ENCODE assay signal across 12 cellular contexts in the genomic region with DNA sequence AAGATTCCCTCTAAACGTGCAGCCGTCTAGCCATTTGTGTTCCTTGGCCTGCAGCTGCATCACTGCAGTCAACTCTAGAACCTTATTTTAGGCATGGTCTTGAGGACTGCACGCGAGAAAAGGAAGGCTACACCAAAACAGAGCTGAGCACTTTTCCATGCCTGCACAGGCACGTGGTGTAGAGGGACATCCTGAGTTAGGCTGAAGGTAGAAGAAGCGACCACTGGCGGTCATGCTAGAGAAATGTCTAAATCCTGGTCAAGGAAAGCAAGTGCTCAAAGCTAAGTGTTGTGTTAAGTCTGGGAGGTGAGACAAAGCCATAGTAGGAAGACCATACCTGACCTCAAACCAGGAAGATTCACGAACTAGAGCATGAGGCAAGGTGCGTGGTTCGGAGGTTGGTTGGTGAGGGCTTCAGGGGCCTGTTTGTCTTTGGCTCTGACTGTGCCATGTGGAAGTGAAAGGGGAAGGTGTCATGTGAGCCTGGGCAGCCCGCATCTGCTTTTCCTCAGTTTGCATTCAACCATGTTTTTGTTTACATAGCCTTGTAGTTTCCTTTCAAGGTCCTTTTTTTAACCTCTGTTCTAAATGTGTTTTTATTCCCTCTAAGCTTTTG.
DNase-seq lines count a peak whose midpoint lies in the region; ATAC-seq, FAIRE-seq and TF ChIP-seq lines count a peak whose summit lies in the region.
"Had no signal": no experiment of that assay in that cellular context is flagged by ENCODE, and none has a peak within 500 bp of the region (broad histone marks: within the 10 kb centered on the region; RNA-seq: fewer than 3 reads in every experiment).

No MANE protein-coding gene starts in this region.

- no peaks in the 10 kb centered on the region for H3K27me3 Mint-ChIP-seq in activated CD4-positive, alpha-beta T cell treated with anti-CD3 and anti-CD28 coated beads, Interleukin-2, amount 10 ng/mL, durations not matched to agents 7 days and 5 days
- peaks cover 20% of the 10 kb centered on the region for H3K27me3 Mint-ChIP-seq in activated T-cell treated with anti-CD3 and anti-CD28 coated beads, Interleukin-2, amount 50 U/mL, for 24 hours
- H3K27me3 Mint-ChIP-seq: natural killer cell treated with Interleukin-12 subunit alpha and Interleukin-12 subunit beta and Interleukin-15 and Interleukin-18, amount 100 ng/mL, for 72 hours had no signal

- H3K27ac Mint-ChIP-seq in activated CD4-positive, alpha-beta T cell treated with anti-CD3 and anti-CD28 coated beads, Interleukin-2, amount 10 ng/mL, durations not matched to agents 7 days and 5 days, result no peak overlapping the region
- H3K27ac Mint-ChIP-seq in activated T-cell treated with anti-CD3 and anti-CD28 coated beads, Interleukin-2, amount 50 U/mL, for 24 hours, result no peak overlapping the region
- H3K27ac Mint-ChIP-seq: natural killer cell treated with Interleukin-12 subunit alpha and Interleukin-12 subunit beta and Interleukin-15 and Interleukin-18, amount 100 ng/mL, for 72 hours had no signal

- no peaks in the 10 kb centered on the region for H4K20me1 ChIP-seq in HepG2 (ENCODE audit: insufficient read depth, low read length)

- H3K4me3 Mint-ChIP-seq in activated CD4-positive, alpha-beta T cell treated with anti-CD3 and anti-CD28 coated beads, Interleukin-2, amount 10 ng/mL, durations not matched to agents 7 days and 5 days, result no peak overlapping the region
- no peak overlapping the region for H3K4me3 Mint-ChIP-seq in activated T-cell treated with anti-CD3 and anti-CD28 coated beads, Interleukin-2, amount 50 U/mL, for 24 hours
- H3K4me3 Mint-ChIP-seq: natural killer cell treated with Interleukin-12 subunit alpha and Interleukin-12 subunit beta and Interleukin-15 and Interleukin-18, amount 100 ng/mL, for 72 hours had no signal

- no TSS peak for BruUV-seq in HepG2 (replicated peaks; lab: Mats Ljungman, UMichigan)

- POLR2A ChIA-PET in HepG2 (lab: Yijun Ruan, JAX), result no interaction called here
- POLR2A ChIA-PET in activated CD4-positive, alpha-beta T cell treated with anti-CD3 and anti-CD28 coated beads, Interleukin-2, amount 10 ng/mL, durations not matched to agents 7 days and 5 days (lab: Charles Lee), result no interaction called here

- no peak overlapping the region for H3K9ac ChIP-seq in HepG2 (ENCODE audit: insufficient read depth, low read depth, low read length)

- no peaks in the 10 kb centered on the region for H3K27me3 ChIP-seq in HepG2 (ENCODE audit: control insufficient read depth in 1 of 2, insufficient read depth in 2 of 2, low read length in 2 of 2)
- H3K27me3 ChIP-seq: brain microvascular endothelial cell had no signal

- H3K27ac ChIP-seq in HepG2 (ENCODE audit: extremely low read length, insufficient read depth, low read length), result no peak overlapping the region
- H3K27ac ChIP-seq: brain microvascular endothelial cell had no signal

- TF ChIP-seq POLR2A in HepG2 (IDR thresholded peaks at IDR 0.05; ENCODE audit: insufficient read depth in 1 of 2, low read depth in 2 of 2, low read length in 2 of 2), result no peak

- peak overlapping the region; percentile 49; the same call in 1 of the 2 replicates for H3K4me2 ChIP-seq in HepG2 (ENCODE audit: low read depth, low read length)

- peaks cover 11% of the 10 kb centered on the region for H3K4me1 ChIP-seq in HepG2 (ENCODE audit: insufficient read depth, low read length)

- DNase-seq in GM18507 (ENCODE audit: extremely low spot score, insufficient read length, low read depth) (no peak), KBM-7 (peak; percentile 16), HepG2 (ENCODE audit: low spot score) (no peak), AML-193 (lab: John Stamatoyannopoulos, UW) (no peak)
- DNase-seq in stimulated activated CD4-positive, alpha-beta T cell treated with anti-CD3 and anti-CD28 coated beads, Interleukin-1b, Interleukin-23, amount 100 ng/mL, for 48 hours, result no peak
- DNase-seq in activated CD4-positive, alpha-beta T cell treated with anti-CD3 and anti-CD28 coated beads, Interleukin-2, amount 10 ng/mL, durations not matched to agents 7 days and 5 days, result no peak
- no peak for DNase-seq in activated T-cell treated with anti-CD3 and anti-CD28 coated beads, Interleukin-2, amount 50 U/mL, for 24 hours
- DNase-seq: activated CD4-positive, alpha-beta T cell treated with anti-CD3 and anti-CD28 coated beads, Interleukin-2, amount 50 U/mL, for 1 hour; brain microvascular endothelial cell; NCI-H748 treated with DMSO at 0.1 percent for 48 hours had no signal

- no peaks in the 10 kb centered on the region for H3K36me3 Mint-ChIP-seq in activated CD4-positive, alpha-beta T cell treated with anti-CD3 and anti-CD28 coated beads, Interleukin-2, amount 10 ng/mL, durations not matched to agents 7 days and 5 days (ENCODE audit: low read depth)
- no peaks in the 10 kb centered on the region for H3K36me3 Mint-ChIP-seq in activated T-cell treated with anti-CD3 and anti-CD28 coated beads, Interleukin-2, amount 50 U/mL, for 24 hours (ENCODE audit: low read depth)
- H3K36me3 Mint-ChIP-seq: natural killer cell treated with Interleukin-12 subunit alpha and Interleukin-12 subunit beta and Interleukin-15 and Interleukin-18, amount 100 ng/mL, for 72 hours had no signal

- H3K9me3 ChIP-seq in HepG2 (ENCODE audit: low read length), result no peaks in the 10 kb centered on the region

- WGBS in HepG2 (ENCODE audit: low lambda C conversion rate), result 84% methylated on average over 11 of the region's 11 CpGs

- no peaks in the 10 kb centered on the region for H3K79me2 ChIP-seq in HepG2 (ENCODE audit: insufficient read depth, low read length)

- no peak for TF ChIP-seq CTCF in HepG2 (CRISPR knock-in tag; IDR thresholded peaks at IDR 0.05)

- no peak overlapping the region for H3K4me3 ChIP-seq in HepG2 (replicated peaks in 1 of 3; ENCODE audit: insufficient read depth in 1 of 3, low read depth in 2 of 3, low read length in 3 of 3)

- intact Hi-C loops in HepG2 (cut with micrococcal nuclease; ENCODE audit: unreplicated experiment), result no loop called here

- H3K4me1 Mint-ChIP-seq in activated CD4-positive, alpha-beta T cell treated with anti-CD3 and anti-CD28 coated beads, Interleukin-2, amount 10 ng/mL, durations not matched to agents 7 days and 5 days, result no peaks in the 10 kb centered on the region
- peaks cover 14% of the 10 kb centered on the region for H3K4me1 Mint-ChIP-seq in activated T-cell treated with anti-CD3 and anti-CD28 coated beads, Interleukin-2, amount 50 U/mL, for 24 hours (ENCODE audit: low read depth)

- FAIRE-seq in GM18507 (lab: Jason Lieb, UNC) (peak; percentile 64), HepG2 (lab: Jason Lieb, UNC) (peak; percentile 59)

- H3K36me3 ChIP-seq in HepG2 (replicated peaks in 1 of 2; ENCODE audit: control insufficient read depth in 1 of 2, insufficient read depth in 2 of 2, low read length in 2 of 2), result no peaks in the 10 kb centered on the region
- H3K36me3 ChIP-seq: brain microvascular endothelial cell had no signal

- in situ Hi-C loops in KBM-7 (cut with MboI; ENCODE audit: low pct_unique_long_range_greater_than_20kb, low sequenced_read_pairs) (no loop called here), HepG2 (cut with HindIII; ENCODE audit: extremely low pct_ligation_motif_present, low pct_unique_long_range_greater_than_20kb) (no loop called here)

- CTCF ChIA-PET in HepG2 (lab: Yijun Ruan, JAX; ENCODE audit: low intra/inter-chr PET ratio, low total read pairs), result no interaction called here
- CTCF ChIA-PET in activated CD4-positive, alpha-beta T cell treated with anti-CD3 and anti-CD28 coated beads, Interleukin-2, amount 10 ng/mL, durations not matched to agents 7 days and 5 days (lab: Charles Lee), result interaction anchor here (1.1 kb wide), 1 partner anchor 256 kb away, joined by 3 read pairs; no protein-coding TSS in a partner anchor

- no peaks in the 10 kb centered on the region for H3K9me3 Mint-ChIP-seq in activated CD4-positive, alpha-beta T cell treated with anti-CD3 and anti-CD28 coated beads, Interleukin-2, amount 10 ng/mL, durations not matched to agents 7 days and 5 days
- no peaks in the 10 kb centered on the region for H3K9me3 Mint-ChIP-seq in activated T-cell treated with anti-CD3 and anti-CD28 coated beads, Interleukin-2, amount 50 U/mL, for 24 hours
- H3K9me3 Mint-ChIP-seq: natural killer cell treated with Interleukin-12 subunit alpha and Interleukin-12 subunit beta and Interleukin-15 and Interleukin-18, amount 100 ng/mL, for 72 hours had no signal

- ATAC-seq in GM21723 (IDR thresholded peaks at IDR 0.05; ENCODE audit: unreplicated experiment) (peak; percentile 78), HepG2 (peak; percentile 55)
- ATAC-seq: natural killer cell treated with Interleukin-12 subunit alpha and Interleukin-12 subunit beta and Interleukin-15 and Interleukin-18, amount 100 ng/mL, for 72 hours had no signal

- TF ChIP-seq EP300 in HepG2 (IDR thresholded peaks at IDR 0.05; ENCODE audit: low read depth in 2 of 2, low read length in 2 of 2) (no peak), HepG2 (CRISPR knock-in tag; IDR thresholded peaks at IDR 0.05; ENCODE audit: borderline replicate concordance) (no peak)

- H2AFZ ChIP-seq in HepG2 (ENCODE audit: low read length), result peak overlapping the region; percentile 42

- no peak for TF ChIP-seq RAD21 in HepG2 (CRISPR knock-in tag; IDR thresholded peaks at IDR 0.05)

TF ChIP-seq in HepG2, 621 proteins besides CTCF, POLR2A, EP300 and RAD21 (continues in another document):
- TF ChIP-seq, protein P1, sequence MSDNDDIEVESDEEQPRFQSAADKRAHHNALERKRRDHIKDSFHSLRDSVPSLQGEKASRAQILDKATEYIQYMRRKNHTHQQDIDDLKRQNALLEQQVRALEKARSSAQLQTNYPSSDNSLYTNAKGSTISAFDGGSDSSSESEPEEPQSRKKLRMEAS (IDR thresholded peaks at IDR 0.05), result peak; percentile 45; the same call in 1 of the 2 replicates
- no peak for TF ChIP-seq RORA (CRISPR knock-in tag; IDR thresholded peaks at IDR 0.05)
- no peak for TF ChIP-seq ZNF7 (CRISPR knock-in tag; IDR thresholded peaks at IDR 0.05)
- TF ChIP-seq NKX3-1 (CRISPR knock-in tag; IDR thresholded peaks at IDR 0.05), result no peak
- TF ChIP-seq ZNF547 (CRISPR knock-in tag; IDR thresholded peaks at IDR 0.05), result no peak
- TF ChIP-seq, protein P2, sequence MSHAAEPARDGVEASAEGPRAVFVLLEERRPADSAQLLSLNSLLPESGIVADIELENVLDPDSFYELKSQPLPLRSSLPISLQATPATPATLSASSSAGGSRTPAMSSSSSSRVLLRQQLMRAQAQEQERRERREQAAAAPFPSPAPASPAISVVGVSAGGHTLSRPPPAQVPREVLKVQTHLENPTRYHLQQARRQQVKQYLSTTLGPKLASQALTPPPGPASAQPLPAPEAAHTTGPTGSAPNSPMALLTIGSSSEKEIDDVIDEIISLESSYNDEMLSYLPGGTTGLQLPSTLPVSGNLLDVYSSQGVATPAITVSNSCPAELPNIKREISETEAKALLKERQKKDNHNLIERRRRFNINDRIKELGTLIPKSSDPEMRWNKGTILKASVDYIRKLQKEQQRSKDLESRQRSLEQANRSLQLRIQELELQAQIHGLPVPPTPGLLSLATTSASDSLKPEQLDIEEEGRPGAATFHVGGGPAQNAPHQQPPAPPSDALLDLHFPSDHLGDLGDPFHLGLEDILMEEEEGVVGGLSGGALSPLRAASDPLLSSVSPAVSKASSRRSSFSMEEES (CRISPR knock-in tag; IDR thresholded peaks at IDR 0.05), result peak; percentile 51; the same call in 1 of the 2 replicates
- TF ChIP-seq CBX1 (IDR thresholded peaks at IDR 0.05; ENCODE audit: low read depth), result no peak
- TF ChIP-seq SYNCRIP (IDR thresholded peaks at IDR 0.05; ENCODE audit: insufficient read depth, low read depth, low read length), result no peak
